In genomic region chr1:169694304-169694703, GRCh38 we compare ENCODE assay signal across 9 cellular contexts. TPM values are rescaled to one million over a fixed set of nuclear protein-coding genes. Genes with fewer than 3 reads are reported as not detected.
DNase-seq lines count a peak whose midpoint lies in the region; ATAC-seq and TF ChIP-seq lines count a peak whose summit lies in the region.
"Had no signal": no experiment of that assay in that cellular context is flagged by ENCODE, and none has a peak within 500 bp of the region (broad histone marks: within the 10 kb centered on the region; RNA-seq: fewer than 3 reads in every experiment).

No MANE protein-coding gene starts in this region.

- H3K27me3 ChIP-seq in right cardiac atrium (ENCODE audit: control insufficient read depth, insufficient read depth) = no peaks in the 10 kb centered on the region

- peaks cover 16% of the 10 kb centered on the region for H3K27me3 Mint-ChIP-seq in nephron progenitor cell (ENCODE audit: low read depth, poor library complexity)

- H3K9me3 ChIP-seq in right cardiac atrium (ENCODE audit: control insufficient read depth, low read length) = no peaks in the 10 kb centered on the region

- H3K27ac ChIP-seq in right cardiac atrium (ENCODE audit: low read length) = no peak overlapping the region

- no peak overlapping the region for H3K4me3 ChIP-seq in epithelial cell of proximal tubule (ENCODE audit: low read depth, low read length)
- no peak overlapping the region for H3K4me3 ChIP-seq in right cardiac atrium (ENCODE audit: low read length)

- no peaks in the 10 kb centered on the region for H3K9me3 Mint-ChIP-seq in nephron progenitor cell

- intact Hi-C loops in right cardiac atrium (cut with DNase I) = loop anchor here in 1 of 4 donors (10.0 kb wide), 1 partner anchor 90 kb away; no protein-coding TSS in a partner anchor

- no peaks in the 10 kb centered on the region for H3K4me1 ChIP-seq in right cardiac atrium (ENCODE audit: control insufficient read depth, insufficient read depth, low read length)

- no peak overlapping the region for H3K4me3 Mint-ChIP-seq in nephron progenitor cell

- DNase-seq in epithelial cell of proximal tubule (ENCODE audit: low read depth) (no peak), OCI-M2 (lab: John Stamatoyannopoulos, UW; ENCODE audit: unreplicated experiment) (no peak), right cardiac atrium (no peak), nephron progenitor cell (no peak)

- TF ChIP-seq CTCF in GM12873 (IDR thresholded peaks at IDR 0.05; ENCODE audit: insufficient read depth, low read depth, low read length, missing control alignments) = peak; percentile 13
- peak; percentile 56 for TF ChIP-seq CTCF in LNCAP (IDR thresholded peaks at IDR 0.05)
- peak; percentile 39 for TF ChIP-seq CTCF in epithelial cell of proximal tubule (conservative IDR thresholded peaks at IDR 0.05; ENCODE audit: low read depth, low read length)
- no peak for TF ChIP-seq CTCF in nephron progenitor cell (IDR thresholded peaks at IDR 0.05)

- ATAC-seq in GM21423 (IDR thresholded peaks at IDR 0.05; ENCODE audit: unreplicated experiment) = peak; percentile 35
- no peak for ATAC-seq in right cardiac atrium
- no peak for ATAC-seq in HG02759 (IDR thresholded peaks at IDR 0.05; ENCODE audit: unreplicated experiment)

- 54% methylated on average over 3 of the region's 3 CpGs for WGBS in right cardiac atrium

- no peaks in the 10 kb centered on the region for H3K36me3 Mint-ChIP-seq in nephron progenitor cell (ENCODE audit: low read depth)

- H3K27ac Mint-ChIP-seq in nephron progenitor cell = no peak overlapping the region

- H3K4me1 Mint-ChIP-seq in nephron progenitor cell = no peaks in the 10 kb centered on the region

RNA-seq across cellular contexts. Expression of gene SELL, which starts 17.1 kb away (rescaled TPM):
- total RNA-seq in epithelial cell of proximal tubule = not detected in 2 replicates
- 1 to 10 TPM; 1.1 to 3.8 (median 1.2) TPM for total RNA-seq in right cardiac atrium
- 0.61 TPM for polyA plus RNA-seq in right cardiac atrium

RNA-seq across cellular contexts. Expression of gene SELE, which starts 39.6 kb away (rescaled TPM):
- total RNA-seq in epithelial cell of proximal tubule (not detected in 2 replicates), right cardiac atrium (1 to 10 TPM in 1 of 4 donors, under 1 TPM in 3; 0.31 to 3.2 (median 0.55) TPM)
- polyA plus RNA-seq in right cardiac atrium = 2.8 TPM
- total RNA-seq: M059J had no signal
